8 cellular contexts compared by ENCODE assay signal in the genomic region with DNA sequence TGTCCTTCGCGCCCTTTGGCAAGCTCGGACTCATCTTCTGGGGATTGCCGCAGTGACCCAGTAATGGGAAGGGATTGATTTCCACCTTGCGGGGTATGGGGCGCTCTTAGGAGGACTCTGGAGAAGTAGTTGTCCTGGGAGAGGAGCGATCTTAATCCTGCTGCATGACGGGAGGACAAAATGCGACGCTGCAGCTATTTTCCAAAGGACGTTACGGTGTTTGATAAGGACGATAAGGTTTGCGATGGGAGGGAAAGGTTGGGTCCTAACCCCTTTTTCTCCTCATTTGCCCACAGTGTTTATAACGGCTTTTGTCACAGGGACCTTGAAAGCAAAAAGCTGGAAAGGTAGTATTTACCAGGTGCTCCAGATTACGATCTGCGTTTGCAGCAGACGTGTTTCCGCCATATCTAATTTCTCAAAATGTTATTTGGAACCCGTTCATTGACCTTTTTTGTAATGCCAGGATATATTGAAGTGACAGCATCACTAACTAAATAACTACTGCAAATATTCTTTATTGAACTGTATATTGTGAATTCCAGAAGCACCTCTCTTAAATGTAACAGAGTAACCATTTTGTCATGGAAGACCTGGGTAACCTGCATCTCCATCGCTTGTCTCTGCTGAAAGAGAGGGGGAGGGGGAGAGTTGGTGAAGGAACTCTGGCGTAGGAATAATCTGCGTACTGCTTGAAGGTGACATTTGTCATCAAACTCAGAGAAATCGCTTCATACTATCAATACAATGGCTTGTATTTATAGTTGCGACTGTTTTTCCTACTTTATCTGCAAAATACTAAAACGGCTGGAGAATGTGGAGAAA. TPM values are rescaled to one million over a fixed set of nuclear protein-coding genes. Genes with fewer than 3 reads are reported as not detected.
A peak's percentile ranks its signal among the peaks of the same experiment; 100 is the strongest.
DNase-seq lines count a peak whose midpoint lies in the region; ATAC-seq and TF ChIP-seq lines count a peak whose summit lies in the region.

No MANE protein-coding gene starts in this region.

- H3K9ac ChIP-seq in iPS-15b (ENCODE audit: low read depth, low read length): peak overlapping the region; percentile 87

- H3K36me3 ChIP-seq in CD8-positive, alpha-beta T cell (ENCODE audit: insufficient read depth, low read length): peaks cover 2% of the 10 kb centered on the region
- H3K36me3 ChIP-seq in adrenal gland (replicated peaks in 1 of 2): peaks cover 0 to 1% of the 10 kb centered on the region in 2 donors
- H3K36me3 ChIP-seq in iPS-15b (ENCODE audit: control insufficient read depth, insufficient read depth, low read length): peaks cover 5% of the 10 kb centered on the region

- peak overlapping the region; percentile 83 for H3K4me3 ChIP-seq in CD8-positive, alpha-beta T cell (ENCODE audit: low read depth, low read length)
- H3K4me3 ChIP-seq in Jurkat, Clone E6-1 (ENCODE audit: low read length): peak overlapping the region; percentile 80
- H3K4me3 ChIP-seq in adrenal gland (peak overlapping the region; percentile 30 to 81 (median 55)), iPS-15b (ENCODE audit: low read depth, low read length) (peak overlapping the region; percentile 99)

- POLR2A ChIA-PET in CD8-positive, alpha-beta T cell (lab: Charles Lee): interaction anchor here (1.3 to 2.5 kb wide), 6 partner anchors 10 to 1541 kb away, joined by 3 to 21 read pairs (median 4); partner anchors contain the start of genes RAB1A and UGP2

- H3K27me3 Mint-ChIP-seq in CD8-positive, alpha-beta T cell (ENCODE audit: low read depth): no peaks in the 10 kb centered on the region

- peaks cover 19% of the 10 kb centered on the region for H3K4me1 ChIP-seq in CD8-positive, alpha-beta T cell (ENCODE audit: insufficient read depth, low read length)
- H3K4me1 ChIP-seq in adrenal gland (replicated peaks in 1 of 2) (peaks cover 21 to 42% of the 10 kb centered on the region in 2 donors), iPS-15b (ENCODE audit: control insufficient read depth, insufficient read depth, low read length) (peaks cover 14% of the 10 kb centered on the region)

- no peak for DNase-seq in CD8-positive, alpha-beta T cell
- DNase-seq in Jurkat, Clone E6-1 (ENCODE audit: low read depth, low spot score): no peak
- DNase-seq in adrenal gland: peak in 5 of 7 donors; percentile 22 to 59 (median 47)
- DNase-seq in stimulated activated effector memory CD8-positive, alpha-beta T cell treated with anti-CD3 and anti-CD28 coated beads, Interleukin-12 subunit alpha, Interleukin-12 subunit beta, amount 100 ng/mL, for 72 hours (ENCODE audit: low spot score in 2 of 2): no peak
- DNase-seq in NCI-H1436 (lab: John Stamatoyannopoulos, UW): no peak

- no peaks in the 10 kb centered on the region for H3K9me3 ChIP-seq in CD8-positive, alpha-beta T cell (ENCODE audit: low read length)
- H3K9me3 ChIP-seq in adrenal gland (replicated peaks in 1 of 3) (no peaks in the 10 kb centered on the region), iPS-15b (ENCODE audit: control insufficient read depth, insufficient read depth, low read length) (no peaks in the 10 kb centered on the region)

- 4 to 7% (median 5%) methylated on average over 21 to 26 of the region's 26 CpGs for WGBS in adrenal gland, 4 donors

- no peak for TF ChIP-seq CTCF in CD8-positive, alpha-beta T cell (IDR thresholded peaks at IDR 0.05)
- no peak for TF ChIP-seq CTCF in adrenal gland (IDR thresholded peaks at IDR 0.05)

- CTCF ChIA-PET in CD8-positive, alpha-beta T cell (lab: Charles Lee): interaction anchor here (1.6 kb wide), 1 partner anchor 16 kb away, joined by 6 read pairs; no protein-coding TSS in a partner anchor

- no peaks in the 10 kb centered on the region for H3K27me3 ChIP-seq in CD8-positive, alpha-beta T cell (ENCODE audit: insufficient read depth, low read length)
- H3K27me3 ChIP-seq in adrenal gland: no peaks in the 10 kb centered on the region
- H3K27me3 ChIP-seq in iPS-15b (ENCODE audit: control insufficient read depth, insufficient read depth, low read length): no peaks in the 10 kb centered on the region

- H3K9me3 Mint-ChIP-seq in CD8-positive, alpha-beta T cell: no peaks in the 10 kb centered on the region
- no peaks in the 10 kb centered on the region for H3K9me3 Mint-ChIP-seq in stimulated activated effector memory CD8-positive, alpha-beta T cell treated with anti-CD3 and anti-CD28 coated beads, Interleukin-12 subunit alpha, Interleukin-12 subunit beta, amount 100 ng/mL, for 72 hours

- H3K36me3 Mint-ChIP-seq in CD8-positive, alpha-beta T cell: peaks cover 33% of the 10 kb centered on the region
- peaks cover 29% of the 10 kb centered on the region for H3K36me3 Mint-ChIP-seq in stimulated activated effector memory CD8-positive, alpha-beta T cell treated with anti-CD3 and anti-CD28 coated beads, Interleukin-12 subunit alpha, Interleukin-12 subunit beta, amount 100 ng/mL, for 72 hours

- peak overlapping the region; percentile 90 for H3K4me3 Mint-ChIP-seq in CD8-positive, alpha-beta T cell
- H3K4me3 Mint-ChIP-seq in stimulated activated effector memory CD8-positive, alpha-beta T cell treated with anti-CD3 and anti-CD28 coated beads, Interleukin-12 subunit alpha, Interleukin-12 subunit beta, amount 100 ng/mL, for 72 hours: peak overlapping the region; percentile 88

- H3K27ac Mint-ChIP-seq in CD8-positive, alpha-beta T cell: peak overlapping the region; percentile 95
- peak overlapping the region; percentile 91 for H3K27ac Mint-ChIP-seq in stimulated activated effector memory CD8-positive, alpha-beta T cell treated with anti-CD3 and anti-CD28 coated beads, Interleukin-12 subunit alpha, Interleukin-12 subunit beta, amount 100 ng/mL, for 72 hours

- ATAC-seq in CD8-positive, alpha-beta T cell: no peak
- ATAC-seq in GM19438 (IDR thresholded peaks at IDR 0.05; ENCODE audit: low read depth, unreplicated experiment) (peak; percentile 4), HG03139 (IDR thresholded peaks at IDR 0.05; ENCODE audit: unreplicated experiment) (no peak)
- ATAC-seq in stimulated activated effector memory CD8-positive, alpha-beta T cell treated with anti-CD3 and anti-CD28 coated beads, Interleukin-12 subunit alpha, Interleukin-12 subunit beta, amount 100 ng/mL, for 72 hours: no peak

- intact Hi-C loops in CD8-positive, alpha-beta T cell (cut with DNase I, micrococcal nuclease): loop anchor here (2.0 to 10.0 kb wide), 12 partner anchors 251 to 1895 kb away; partner anchors contain the start of genes PELI1 (in 2 of the 2), RAB1A (in 2 of the 2), AFTPH (in 1 of the 2) and B3GNT2 (in 1 of the 2)
- intact Hi-C loops in adrenal gland (cut with DNase I): no loop called here

- H3K4me1 Mint-ChIP-seq in CD8-positive, alpha-beta T cell (ENCODE audit: low read depth): peaks cover 48% of the 10 kb centered on the region
- peaks cover 32% of the 10 kb centered on the region for H3K4me1 Mint-ChIP-seq in stimulated activated effector memory CD8-positive, alpha-beta T cell treated with anti-CD3 and anti-CD28 coated beads, Interleukin-12 subunit alpha, Interleukin-12 subunit beta, amount 100 ng/mL, for 72 hours

- TF ChIP-seq POLR2A in adrenal gland (IDR thresholded peaks at IDR 0.05): peak in 1 of 2 donors; percentile 28

- peak overlapping the region; percentile 75 for H3K27ac ChIP-seq in CD8-positive, alpha-beta T cell (ENCODE audit: low read depth, low read length)
- peak overlapping the region; percentile 68 to 88 (median 86) for H3K27ac ChIP-seq in adrenal gland

RNA-seq across cellular contexts. Expression of gene MDH1, which starts 0.6 kb away (rescaled TPM):
- total RNA-seq in CD8-positive, alpha-beta T cell: 10 to 100 TPM; 87.2 to 94.8 TPM
- polyA plus RNA-seq in Jurkat, Clone E6-1 (2012; ENCODE audit: insufficient read depth, insufficient read length): 450 TPM
- total RNA-seq in adrenal gland: 100 to 1,000 TPM; 184 to 314 (median 287) TPM
- 100 to 1,000 TPM; 239 to 414 (median 265) TPM for polyA plus RNA-seq in adrenal gland

RNA-seq across cellular contexts. Expression of gene WDPCP, which starts 1.1 kb away (rescaled TPM):
- 10 to 100 TPM in 1 of 2 experiments, 1 to 10 TPM in 1; 9.6 to 11.9 TPM for total RNA-seq in CD8-positive, alpha-beta T cell
- 6.8 TPM for polyA plus RNA-seq in Jurkat, Clone E6-1 (2012; ENCODE audit: insufficient read depth, insufficient read length)
- total RNA-seq in adrenal gland: 10 to 100 TPM in 5 of 8 donors, 1 to 10 TPM in 3; 4.3 to 14.6 (median 10.4) TPM
- polyA plus RNA-seq in adrenal gland: 1 to 10 TPM; 2.7 to 5.0 (median 4.7) TPM

Comparison
In these comparisons a context has a peak if more than half of its experiments do, and no peak if none do; other contexts are left out.
1. DNase-seq: peak in adrenal gland (5 of 7); none in CD8-positive, alpha-beta T cell (0 of 7), Jurkat, Clone E6-1 (single experiment), stimulated activated effector memory CD8-positive, alpha-beta T cell treated with anti-CD3 and anti-CD28 coated beads, Interleukin-12 subunit alpha, Interleukin-12 subunit beta, amount 100 ng/mL, for 72 hours (0 of 2) and NCI-H1436 (single experiment).
2. intact Hi-C loops: an anchor here in CD8-positive, alpha-beta T cell (2.0 to 10.0 kb wide); none called in adrenal gland.
3. Peak in every context shown above with its lines, with median percentiles within 50 percentile points of each other: H3K4me3 ChIP-seq.